Comparison of ENCODE assay signal across 9 cellular contexts in genomic region chr16:2775765-2776499, GRCh38. TPM values are rescaled to one million over a fixed set of nuclear protein-coding genes. Genes with fewer than 3 reads are reported as not detected.
DNase-seq lines count a peak whose midpoint lies in the region; ATAC-seq, FAIRE-seq and TF ChIP-seq lines count a peak whose summit lies in the region.
"Had no signal": no experiment of that assay in that cellular context is flagged by ENCODE, and none has a peak within 500 bp of the region (broad histone marks: within the 10 kb centered on the region; RNA-seq: fewer than 3 reads in every experiment).

No MANE protein-coding gene starts in this region.

- 50% methylated on average over 11 of the region's 11 CpGs for WGBS in SK-N-SH (ENCODE audit: low lambda C conversion rate)

- H3K9ac ChIP-seq in SK-N-SH (peak overlapping the region; percentile 87), astrocyte (ENCODE audit: low read length) (peak overlapping the region; percentile 99), kidney (ENCODE audit: low read length in 2 of 2) (peak overlapping the region; percentile 27 to 80)

- DNase-seq in SK-N-SH (no peak), astrocyte (ENCODE audit: low read depth) (no peak), kidney (no peak), substantia nigra (lab: John Stamatoyannopoulos, UW) (no peak), NCI-H146 (lab: John Stamatoyannopoulos, UW) (no peak)
- no peak for DNase-seq in activated CD8-positive, alpha-beta memory T cell treated with anti-CD3 and anti-CD28 coated beads, Interleukin-2, amount 50 U/mL, for 4 hours

- H2AFZ ChIP-seq in SK-N-SH (ENCODE audit: low read depth) (no peak overlapping the region), astrocyte (ENCODE audit: low read depth, low read length) (no peak overlapping the region)

- H3K27ac ChIP-seq in SK-N-SH (ENCODE audit: low read depth in 2 of 2, low read length in 1 of 2) (peak overlapping the region in 1 of 2 experiments; percentile 71; a peak in 1 of 4 replicates), astrocyte (ENCODE audit: low read depth, low read length) (peak overlapping the region; percentile 81), kidney (ENCODE audit: low read depth in 2 of 2, low read length in 2 of 2) (no peak overlapping the region), substantia nigra (ENCODE audit: low read depth, low read length, poor library complexity, severe bottlenecking) (peak overlapping the region; percentile 73)

- peaks cover 11 to 25% of the 10 kb centered on the region in 2 experiments; a peak in 2 of 4 replicates for H3K4me1 ChIP-seq in SK-N-SH (ENCODE audit: control insufficient read depth in 1 of 2, insufficient read depth in 2 of 2, low read depth in 1 of 2, low read length in 1 of 2)
- peaks cover 21% of the 10 kb centered on the region for H3K4me1 ChIP-seq in astrocyte (ENCODE audit: insufficient read depth, low read length)
- H3K4me1 ChIP-seq in kidney (ENCODE audit: control insufficient read depth in 1 of 2, insufficient read depth in 1 of 2, low read depth in 1 of 2, low read length in 2 of 2): peaks cover 7 to 23% of the 10 kb centered on the region in 2 donors

- peak overlapping the region; percentile 100 for H3K4me3 Mint-ChIP-seq in astrocyte (ENCODE audit: unreplicated experiment)

- H3F3A ChIP-seq in SK-N-SH (replicated peaks; ENCODE audit: insufficient read depth): peaks cover 11% of the 10 kb centered on the region

- peak overlapping the region; percentile 77 for H3K4me2 ChIP-seq in SK-N-SH
- peak overlapping the region; percentile 91 for H3K4me2 ChIP-seq in astrocyte (ENCODE audit: low read length)

- H3K36me3 ChIP-seq in SK-N-SH (replicated peaks in 1 of 2; ENCODE audit: control insufficient read depth in 1 of 2, insufficient read depth in 2 of 2, low read length in 1 of 2) (peaks cover 16 to 31% of the 10 kb centered on the region in 2 experiments), astrocyte (ENCODE audit: insufficient read depth, low read length) (peaks cover 24% of the 10 kb centered on the region), kidney (ENCODE audit: control insufficient read depth in 1 of 2, insufficient read depth in 2 of 2, low read length in 2 of 2) (peaks cover 9 to 17% of the 10 kb centered on the region in 2 donors)

- CTCF ChIA-PET in SK-N-SH (lab: Yijun Ruan, JAX): interaction anchor here (0.9 to 1.3 kb wide), 4 partner anchors 9 to 143 kb away, joined by 3 to 4 read pairs (median 3); no protein-coding TSS in a partner anchor

- H4K20me1 ChIP-seq in SK-N-SH (ENCODE audit: insufficient read depth): peaks cover 26% of the 10 kb centered on the region
- H4K20me1 ChIP-seq in astrocyte (ENCODE audit: insufficient read depth, low read length): peaks cover 52% of the 10 kb centered on the region

- no peaks in the 10 kb centered on the region for H3K27me3 Mint-ChIP-seq in astrocyte (ENCODE audit: low read depth, unreplicated experiment)

- intact Hi-C loops in kidney (cut with DNase I): no loop called here

- POLR2A ChIA-PET in SK-N-SH (lab: Yijun Ruan, JAX): interaction anchor here (0.6 to 1.8 kb wide), 4 partner anchors 23 to 139 kb away, joined by 3 to 10 read pairs (median 6); partner anchors contain the start of gene SRRM2

- H3K4me3 ChIP-seq in SK-N-SH (ENCODE audit: low read depth in 2 of 2, low read length in 1 of 2) (peak overlapping the region; percentile 83 to 88), astrocyte (ENCODE audit: insufficient read depth, low read depth, low read length) (peak overlapping the region; percentile 82), kidney (ENCODE audit: low read length in 2 of 2) (peak overlapping the region; percentile 86)

- H3K4me1 Mint-ChIP-seq in astrocyte (ENCODE audit: low read depth, unreplicated experiment): peaks cover 25% of the 10 kb centered on the region

- H3K27ac Mint-ChIP-seq in astrocyte (ENCODE audit: unreplicated experiment): peak overlapping the region; percentile 98

- no peaks in the 10 kb centered on the region for H3K27me3 ChIP-seq in SK-N-SH (ENCODE audit: insufficient read depth)
- no peaks in the 10 kb centered on the region for H3K27me3 ChIP-seq in astrocyte (ENCODE audit: insufficient read depth, low read length)

- peaks cover 4% of the 10 kb centered on the region for H3K9me3 Mint-ChIP-seq in astrocyte (ENCODE audit: unreplicated experiment)

- TF ChIP-seq EP300 in SK-N-SH (IDR thresholded peaks at IDR 0.05; ENCODE audit: borderline replicate concordance in 1 of 2, low read depth in 1 of 2, low read length in 1 of 2): no peak

- TF ChIP-seq CTCF in SK-N-SH (IDR thresholded peaks at IDR 0.05) (no peak), astrocyte (IDR thresholded peaks at IDR 0.05; ENCODE audit: insufficient read depth, low read depth, low read length) (no peak), kidney (IDR thresholded peaks at IDR 0.05; ENCODE audit: borderline replicate concordance, extremely low read depth, insufficient read depth) (no peak)

- FAIRE-seq in astrocyte (lab: Jason Lieb, UNC) (no peak), kidney (lab: Jason Lieb, UNC) (no peak)
- FAIRE-seq: A204.1 had no signal

- H3K9me3 ChIP-seq in SK-N-SH (no peaks in the 10 kb centered on the region), astrocyte (ENCODE audit: insufficient read depth, low read depth, low read length) (no peaks in the 10 kb centered on the region), kidney (ENCODE audit: control insufficient read depth in 1 of 2, low read length in 2 of 2) (no peaks in the 10 kb centered on the region)

- no peak for ATAC-seq in SK-N-SH treated with all-trans-retinoic acid at 6 μM for 48 hours
- no peak for ATAC-seq in HG03039 (IDR thresholded peaks at IDR 0.05; ENCODE audit: unreplicated experiment)

- TF ChIP-seq RAD21 in SK-N-SH (IDR thresholded peaks at IDR 0.05; ENCODE audit: low read length): 0 out of 2 replicates have a peak, but pooled peaks have one; percentile 4

- H3K79me2 ChIP-seq in SK-N-SH (ENCODE audit: insufficient read depth) (peaks cover 51% of the 10 kb centered on the region), astrocyte (ENCODE audit: insufficient read depth, low read length) (peaks cover 73% of the 10 kb centered on the region)

- H3K36me3 Mint-ChIP-seq in astrocyte (ENCODE audit: low read depth, unreplicated experiment): peaks cover 14% of the 10 kb centered on the region

- H3K9me2 ChIP-seq in SK-N-SH: no peaks in the 10 kb centered on the region

TF ChIP-seq in SK-N-SH, 30 proteins besides CTCF, POLR2A, EP300 and RAD21:
- TF ChIP-seq CHD2 (IDR thresholded peaks at IDR 0.05; ENCODE audit: low read length, partially characterized antibody): no peak
- no peak for TF ChIP-seq YY1 (IDR thresholded peaks at IDR 0.05; ENCODE audit: low read depth)
- no peak for TF ChIP-seq RFX5 (IDR thresholded peaks at IDR 0.05; ENCODE audit: low read length)
- TF ChIP-seq GATA2 (CRISPR knock-in tag; IDR thresholded peaks at IDR 0.05): no peak
- peak; percentile 36 for TF ChIP-seq MXI1 (IDR thresholded peaks at IDR 0.05; ENCODE audit: low read depth, low read length)
- no peak for TF ChIP-seq SIN3A (IDR thresholded peaks at IDR 0.05; ENCODE audit: borderline replicate concordance, low read depth, low read length)

TF ChIP-seq in SK-N-SH treated with all-trans-retinoic acid at 6 μM for 48 hours, 23 proteins besides CTCF, POLR2A, EP300 and RAD21 (continues in another document):
- TF ChIP-seq, protein P1, sequence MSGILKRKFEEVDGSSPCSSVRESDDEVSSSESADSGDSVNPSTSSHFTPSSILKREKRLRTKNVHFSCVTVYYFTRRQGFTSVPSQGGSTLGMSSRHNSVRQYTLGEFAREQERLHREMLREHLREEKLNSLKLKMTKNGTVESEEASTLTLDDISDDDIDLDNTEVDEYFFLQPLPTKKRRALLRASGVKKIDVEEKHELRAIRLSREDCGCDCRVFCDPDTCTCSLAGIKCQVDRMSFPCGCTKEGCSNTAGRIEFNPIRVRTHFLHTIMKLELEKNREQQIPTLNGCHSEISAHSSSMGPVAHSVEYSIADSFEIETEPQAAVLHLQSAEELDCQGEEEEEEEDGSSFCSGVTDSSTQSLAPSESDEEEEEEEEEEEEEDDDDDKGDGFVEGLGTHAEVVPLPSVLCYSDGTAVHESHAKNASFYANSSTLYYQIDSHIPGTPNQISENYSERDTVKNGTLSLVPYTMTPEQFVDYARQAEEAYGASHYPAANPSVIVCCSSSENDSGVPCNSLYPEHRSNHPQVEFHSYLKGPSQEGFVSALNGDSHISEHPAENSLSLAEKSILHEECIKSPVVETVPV (CRISPR knock-in tag; IDR thresholded peaks at IDR 0.05): no peak
- TF ChIP-seq RARB (CRISPR knock-in tag; IDR thresholded peaks at IDR 0.05) (no peak), ESRRG (CRISPR knock-in tag; IDR thresholded peaks at IDR 0.05) (no peak), CSDC2 (CRISPR knock-in tag; IDR thresholded peaks at IDR 0.05) (no peak), ZNF8 (CRISPR knock-in tag; IDR thresholded peaks at IDR 0.05) (no peak)

RNA-seq across cellular contexts. Expression of gene ELOB, which starts 1.1 kb away (rescaled TPM):
- polyA plus RNA-seq in SK-N-SH (2012; rRNA removed) (327 and 329 TPM in 2 replicates), kidney (ENCODE audit: insufficient read depth, low read depth, low replicate concordance) (836 TPM)
- 163 and 229 TPM in 2 replicates for polyA plus RNA-seq in SK-N-SH (2012; cell fraction: cytosol; rRNA removed)
- polyA plus RNA-seq in SK-N-SH (2012; cell fraction: nucleus; rRNA removed): 96.2 and 161 TPM in 2 replicates
- total RNA-seq in astrocyte (323 TPM in 2 replicates), kidney (226 TPM)

RNA-seq across cellular contexts. Expression of gene PRSS33, which starts 11.4 kb away (rescaled TPM):
- not detected in 2 replicates for polyA plus RNA-seq in SK-N-SH (2012; rRNA removed)
- polyA plus RNA-seq in SK-N-SH (2012; cell fraction: cytosol; rRNA removed): not detected in 2 replicates
- polyA plus RNA-seq in SK-N-SH (2012; cell fraction: nucleus; rRNA removed): not detected in 2 replicates
- total RNA-seq in astrocyte: not detected in 2 replicates
- not detected for total RNA-seq in kidney
- polyA plus RNA-seq in kidney (ENCODE audit: insufficient read depth, low read depth, low replicate concordance): not detected

RNA-seq across cellular contexts. Expression of gene PRSS41, which starts 22.3 kb away (rescaled TPM):
- polyA plus RNA-seq in SK-N-SH (2012; rRNA removed): not detected in 2 replicates
- not detected in 2 replicates for polyA plus RNA-seq in SK-N-SH (2012; cell fraction: cytosol; rRNA removed)
- polyA plus RNA-seq in SK-N-SH (2012; cell fraction: nucleus; rRNA removed): not detected in 2 replicates
- total RNA-seq in astrocyte: not detected in 2 replicates
- not detected for total RNA-seq in kidney
- not detected for polyA plus RNA-seq in kidney (ENCODE audit: insufficient read depth, low read depth, low replicate concordance)

RNA-seq across cellular contexts. Expression of gene SRRM2, which starts 23.5 kb away (rescaled TPM):
- polyA plus RNA-seq in SK-N-SH (2012; rRNA removed) (100 and 143 TPM in 2 replicates), kidney (ENCODE audit: insufficient read depth, low read depth, low replicate concordance) (386 TPM)
- 44.8 and 65.2 TPM in 2 replicates for polyA plus RNA-seq in SK-N-SH (2012; cell fraction: cytosol; rRNA removed)
- polyA plus RNA-seq in SK-N-SH (2012; cell fraction: nucleus; rRNA removed): 657 and 768 TPM in 2 replicates
- total RNA-seq in astrocyte (387 and 409 TPM in 2 replicates), kidney (621 TPM)

RNA-seq across cellular contexts. Expression of gene PRSS21, which starts 41.1 kb away (rescaled TPM):
- polyA plus RNA-seq in SK-N-SH (2012; rRNA removed) (not detected in 2 replicates), kidney (ENCODE audit: insufficient read depth, low read depth, low replicate concordance) (not detected)
- not detected in 2 replicates for polyA plus RNA-seq in SK-N-SH (2012; cell fraction: cytosol; rRNA removed)
- not detected in 2 replicates for polyA plus RNA-seq in SK-N-SH (2012; cell fraction: nucleus; rRNA removed)
- total RNA-seq in astrocyte (not detected in 2 replicates), kidney (0.54 TPM)

Comparison
In these comparisons a context has a peak if more than half of its experiments do, and no peak if none do; other contexts are left out.
1. H3K27ac ChIP-seq: peak in astrocyte (single experiment) and substantia nigra (single experiment); none in kidney (0 of 2).
2. Peak in every context shown above with its lines, with median percentiles within 50 percentile points of each other: H3K4me3 ChIP-seq and H3K9ac ChIP-seq.